In genomic region chr14:30196861-30197260, GRCh38 we compare ENCODE assay signal across 22 cellular contexts.
DNase-seq lines count a peak whose midpoint lies in the region; ATAC-seq and TF ChIP-seq lines count a peak whose summit lies in the region.
"Had no signal": no experiment of that assay in that cellular context is flagged by ENCODE, and none has a peak within 500 bp of the region (broad histone marks: within the 10 kb centered on the region; RNA-seq: fewer than 3 reads in every experiment).

No MANE protein-coding gene starts in this region.

- POLR2A ChIA-PET in IMR-90 (lab: Charles Lee; ENCODE audit: unreplicated experiment) (no interaction called here), MCF 10A (lab: Yijun Ruan, JAX) (no interaction called here)

- no CpG with 5 or more reads among the region's 2 CpGs for WGBS in IMR-90 (ENCODE audit: extremely low coverage in 2 of 2, insufficient read length in 1 of 2), 2 experiments

- H3K79me2 ChIP-seq in ACC112 (ENCODE audit: control insufficient read depth, insufficient read depth, low read length, unreplicated experiment): no peaks in the 10 kb centered on the region
- H3K79me2 ChIP-seq in osteoblast (ENCODE audit: insufficient read depth, low read length): no peaks in the 10 kb centered on the region

- no peak overlapping the region for H2AK9ac ChIP-seq in IMR-90 (replicated peaks; ENCODE audit: low read depth, low read length, poor library complexity)

- BruUV-seq in IMR-90 (replicated peaks; lab: Mats Ljungman, UMichigan) (no TSS peak), MCF 10A (replicated peaks; lab: Mats Ljungman, UMichigan) (no TSS peak)

- peak overlapping the region; percentile 98 for H4K91ac ChIP-seq in IMR-90 (ENCODE audit: insufficient read depth, low read depth, low read length)

- H3K23ac ChIP-seq in IMR-90 (ENCODE audit: low read depth, low read length): peak overlapping the region; percentile 62; the same call in 1 of the 2 replicates

- no peaks in the 10 kb centered on the region for H3K36me3 ChIP-seq in ACC112 (ENCODE audit: insufficient read depth, low read length)
- H3K36me3 ChIP-seq in IMR-90 (ENCODE audit: control insufficient read depth, insufficient read depth, low read length): no peaks in the 10 kb centered on the region
- no peaks in the 10 kb centered on the region for H3K36me3 ChIP-seq in osteoblast (ENCODE audit: insufficient read depth, low read length)
- H3K36me3 ChIP-seq: BE2C; BLaER1 treated with 17β-estradiol and CSF1 and Interleukin-3, amounts not matched to agents 10 nM and 100 nM; HAP-1 had no signal

- dilution Hi-C loops in IMR-90 (cut with HindIII; ENCODE audit: low sequenced_read_pairs, unreplicated experiment): no loop called here

- H3K4me1 Mint-ChIP-seq in MCF 10A (ENCODE audit: insufficient read depth, unreplicated experiment): peaks cover 18% of the 10 kb centered on the region
- H3K4me1 Mint-ChIP-seq: CD14-positive monocyte; CD8-positive, alpha-beta memory T cell had no signal

- peak overlapping the region; percentile 98 for H3K14ac ChIP-seq in IMR-90 (replicated peaks; ENCODE audit: low read depth, low read length)

- peak overlapping the region; percentile 100 for H2BK120ac ChIP-seq in IMR-90 (ENCODE audit: low read depth, low read length)

- no peak for TF ChIP-seq CTCF in IMR-90 (conservative IDR thresholded peaks at IDR 0.05; ENCODE audit: low read depth, low read length)
- no peak for TF ChIP-seq CTCF in osteoblast (IDR thresholded peaks at IDR 0.05; ENCODE audit: extremely low read depth, low read depth, low read length)
- TF ChIP-seq CTCF in MCF 10A (IDR thresholded peaks at IDR 0.05; ENCODE audit: unreplicated experiment): no peak

- DNase-seq in IMR-90: no peak
- DNase-seq in myocyte (ENCODE audit: low read depth): peak; percentile 50
- DNase-seq in osteoblast (ENCODE audit: insufficient read length, low spot score, missing footprints): no peak
- no peak for DNase-seq in stimulated activated CD4-positive, alpha-beta T cell treated with anti-CD3 and anti-CD28 coated beads, Interleukin-4, amount 100 ng/mL, for 24 hours
- no peak for DNase-seq in Kasumi-1 (lab: John Stamatoyannopoulos, UW)
- no peak for DNase-seq in MCF 10A (ENCODE audit: unreplicated experiment)
- DNase-seq: ACHN; AML-193; BE2C; CD4-positive, alpha-beta T cell; CD8-positive, alpha-beta memory T cell; DMS 273 treated with DMSO at 0.1 percent for 48 hours; DMS79; GF-D8; GOT3; HFFc6 had no signal

- peak overlapping the region; percentile 97 for H2BK20ac ChIP-seq in IMR-90 (ENCODE audit: low read depth, low read length)

- no peak overlapping the region for H3K9ac ChIP-seq in IMR-90 (ENCODE audit: low read depth, low read length)
- H3K9ac ChIP-seq: BLaER1 treated with 17β-estradiol and CSF1 and Interleukin-3, amounts not matched to agents 10 nM and 100 nM had no signal

- TF ChIP-seq RAD21 in IMR-90 (IDR thresholded peaks at IDR 0.05; ENCODE audit: low read length): no peak

- intact Hi-C loops in IMR-90 (cut with micrococcal nuclease): no loop called here
- intact Hi-C loops in MCF 10A (cut with micrococcal nuclease): no loop called here

- peak overlapping the region; percentile 97 for H3K4ac ChIP-seq in IMR-90 (ENCODE audit: low read depth, low read length)

- no peaks in the 10 kb centered on the region for H3K36me3 Mint-ChIP-seq in MCF 10A (ENCODE audit: insufficient read depth, unreplicated experiment)
- H3K36me3 Mint-ChIP-seq: CD14-positive monocyte; CD8-positive, alpha-beta memory T cell had no signal

- H3K27me3 ChIP-seq in ACC112 (ENCODE audit: insufficient read depth, low read length): no peaks in the 10 kb centered on the region
- no peaks in the 10 kb centered on the region for H3K27me3 ChIP-seq in IMR-90 (ENCODE audit: control insufficient read depth, insufficient read depth, low read length)
- H3K27me3 ChIP-seq in osteoblast (ENCODE audit: insufficient read depth, low read length): no peaks in the 10 kb centered on the region
- H3K27me3 ChIP-seq: BE2C; BLaER1 treated with 17β-estradiol and CSF1 and Interleukin-3, amounts not matched to agents 10 nM and 100 nM had no signal

- ATAC-seq in IMR-90 (ENCODE audit: low read depth) (no peak), HG02938 (IDR thresholded peaks at IDR 0.05; ENCODE audit: unreplicated experiment) (no peak)

- no peak overlapping the region for H2AFZ ChIP-seq in ACC112 (ENCODE audit: low read length, unreplicated experiment)
- no peak overlapping the region for H2AFZ ChIP-seq in IMR-90 (replicated peaks; ENCODE audit: low read length, poor library complexity)
- H2AFZ ChIP-seq in osteoblast (ENCODE audit: low read length): no peak overlapping the region

- 0 out of 4 replicates have a peak, but pooled peaks cover 0 to 6% of the 10 kb centered on the region in 2 experiments for H3K79me1 ChIP-seq in IMR-90 (ENCODE audit: low read depth in 1 of 2, low read length in 2 of 2)

- TF ChIP-seq POLR2A in IMR-90 (IDR thresholded peaks at IDR 0.05; ENCODE audit: low read depth, low read length): no peak

- H2BK15ac ChIP-seq in IMR-90 (ENCODE audit: low read depth, low read length): peak overlapping the region; percentile 92

- H4K5ac ChIP-seq in IMR-90 (ENCODE audit: low read depth, low read length): peak overlapping the region; percentile 92

- H4K8ac ChIP-seq in IMR-90 (ENCODE audit: low read depth in 2 of 2, low read length in 2 of 2): peak overlapping the region; percentile 97 to 98

- H3K4me2 ChIP-seq in IMR-90 (ENCODE audit: low read depth, low read length) (no peak overlapping the region), osteoblast (ENCODE audit: insufficient read depth, low read length) (no peak overlapping the region)
- H3K4me2 ChIP-seq: BLaER1 treated with 17β-estradiol and CSF1 and Interleukin-3, amounts not matched to agents 10 nM and 100 nM had no signal

- CTCF ChIA-PET in IMR-90 (lab: Yijun Ruan, JAX): no interaction called here
- CTCF ChIA-PET in MCF 10A (lab: Yijun Ruan, JAX): interaction anchor here (0.9 to 1.6 kb wide), 3 partner anchors 17 to 648 kb away, joined by 3 to 12 read pairs (median 4); no protein-coding TSS in a partner anchor

- peak overlapping the region; percentile 100 for H2BK5ac ChIP-seq in IMR-90 (ENCODE audit: low read depth, low read length, poor library complexity, severe bottlenecking)

- peaks cover 46% of the 10 kb centered on the region for H3K4me1 ChIP-seq in ACC112 (ENCODE audit: control insufficient read depth, insufficient read depth, low read length, unreplicated experiment)
- peaks cover 9% of the 10 kb centered on the region for H3K4me1 ChIP-seq in IMR-90 (ENCODE audit: control insufficient read depth, insufficient read depth, low read length)
- H3K4me1 ChIP-seq in osteoblast (ENCODE audit: insufficient read depth, low read length): peaks cover 46% of the 10 kb centered on the region
- H3K4me1 ChIP-seq: BE2C; BLaER1 treated with 17β-estradiol and CSF1 and Interleukin-3, amounts not matched to agents 10 nM and 100 nM had no signal

- H3K4me3 ChIP-seq in ACC112 (ENCODE audit: low read depth, low read length) (no peak overlapping the region), IMR-90 (ENCODE audit: insufficient read depth, low read depth, low read length) (no peak overlapping the region), osteoblast (ENCODE audit: insufficient read depth, low read length) (no peak overlapping the region)
- H3K4me3 ChIP-seq: BLaER1 treated with 17β-estradiol and CSF1 and Interleukin-3, amounts not matched to agents 10 nM and 100 nM; HAP-1 had no signal

- H3K4me3 Mint-ChIP-seq in MCF 10A (ENCODE audit: unreplicated experiment): no peak overlapping the region
- H3K4me3 Mint-ChIP-seq: CD14-positive monocyte; CD4-positive, alpha-beta T cell; CD8-positive, alpha-beta memory T cell had no signal

- 0 out of 2 replicates have a peak overlapping the region, but pooled peaks have one; percentile 2 for H3K56ac ChIP-seq in IMR-90 (ENCODE audit: extremely low read depth, insufficient read depth, low read length)

- in situ Hi-C loops in IMR-90 (cut with MboI; ENCODE audit: low sequenced_read_pairs): no loop called here

- H3K27ac ChIP-seq in ACC112 (ENCODE audit: low read depth, low read length) (peak overlapping the region; percentile 92; the same call in 1 of the 2 replicates), IMR-90 (ENCODE audit: insufficient read depth, low read length) (peak overlapping the region; percentile 89; the same call in 1 of the 2 replicates), osteoblast (ENCODE audit: low read depth, low read length) (peak overlapping the region; percentile 91)
- H3K27ac ChIP-seq: 22Rv1; BLaER1 treated with 17β-estradiol and CSF1 and Interleukin-3, amounts not matched to agents 10 nM and 100 nM had no signal

- peak overlapping the region; percentile 100 for H3K18ac ChIP-seq in IMR-90 (ENCODE audit: low read depth, low read length)

- no peaks in the 10 kb centered on the region for H4K20me1 ChIP-seq in IMR-90 (ENCODE audit: insufficient read depth, low read length)
- H4K20me1 ChIP-seq in osteoblast (ENCODE audit: insufficient read depth, low read length): no peaks in the 10 kb centered on the region
- H4K20me1 ChIP-seq: BLaER1 treated with 17β-estradiol and CSF1 and Interleukin-3, amounts not matched to agents 10 nM and 100 nM had no signal

- no peaks in the 10 kb centered on the region for H3K9me3 Mint-ChIP-seq in MCF 10A (ENCODE audit: unreplicated experiment)
- H3K9me3 Mint-ChIP-seq: CD4-positive, alpha-beta T cell; HFFc6 had no signal

- H3K27me3 Mint-ChIP-seq in MCF 10A (ENCODE audit: insufficient read depth, unreplicated experiment): no peaks in the 10 kb centered on the region
- H3K27me3 Mint-ChIP-seq: CD4-positive, alpha-beta T cell; CD8-positive, alpha-beta memory T cell had no signal

- peak overlapping the region; percentile 90 for H2AK5ac ChIP-seq in IMR-90 (ENCODE audit: low read depth, low read length)

- H3K9me3 ChIP-seq in IMR-90 (ENCODE audit: control insufficient read depth, insufficient read depth, low read length): no peaks in the 10 kb centered on the region
- no peaks in the 10 kb centered on the region for H3K9me3 ChIP-seq in osteoblast (ENCODE audit: low read depth, low read length)
- H3K9me3 ChIP-seq: BE2C; BLaER1 treated with 17β-estradiol and CSF1 and Interleukin-3, amounts not matched to agents 10 nM and 100 nM; HAP-1 had no signal

- no peaks in the 10 kb centered on the region for H3K9me1 ChIP-seq in IMR-90 (ENCODE audit: insufficient read depth, low read length)

- no peak overlapping the region for H3K27ac Mint-ChIP-seq in MCF 10A (ENCODE audit: low read depth, unreplicated experiment)
- H3K27ac Mint-ChIP-seq: CD14-positive monocyte; CD4-positive, alpha-beta T cell; CD8-positive, alpha-beta memory T cell had no signal

TF ChIP-seq in IMR-90, 13 proteins besides CTCF, POLR2A, EP300 and RAD21:
- TF ChIP-seq RCOR1 (IDR thresholded peaks at IDR 0.05; ENCODE audit: insufficient replicate concordance, low read length) (no peak), RFX5 (IDR thresholded peaks at IDR 0.05; ENCODE audit: low read depth, low read length) (no peak), NFE2L2 (IDR thresholded peaks at IDR 0.05; ENCODE audit: low read depth, low read length) (no peak), CHD1 (IDR thresholded peaks at IDR 0.05; ENCODE audit: low read depth, low read length) (no peak), CEBPB (IDR thresholded peaks at IDR 0.05; ENCODE audit: low read depth, low read length) (no peak), BHLHE40 (IDR thresholded peaks at IDR 0.05; ENCODE audit: low read depth, low read length) (no peak)
